8 cellular contexts compared by ENCODE assay signal in genomic region chr4:54227261-54228063, GRCh38. TPM values are rescaled to one million over a fixed set of nuclear protein-coding genes. Genes with fewer than 3 reads are reported as not detected.
A peak's percentile ranks its signal among the peaks of the same experiment; 100 is the strongest.
DNase-seq lines count a peak whose midpoint lies in the region; ATAC-seq and TF ChIP-seq lines count a peak whose summit lies in the region.

No MANE protein-coding gene starts in this region.

- peak in 1 of 2 donors; percentile 19 for ATAC-seq in activated T-cell treated with anti-CD3 and anti-CD28 coated beads, Interleukin-2, amount 50 U/mL, for 4 hours
- ATAC-seq in Panc1 (peak; percentile 81), HG03342 (IDR thresholded peaks at IDR 0.05; ENCODE audit: unreplicated experiment) (no peak)

- H3K27me3 Mint-ChIP-seq in activated T-cell treated with anti-CD3 and anti-CD28 coated beads, Interleukin-2, amount 50 U/mL, for 4 hours (ENCODE audit: low read depth) = peaks cover 91% of the 10 kb centered on the region

- H3K36me3 ChIP-seq in Panc1 (ENCODE audit: control insufficient read depth, insufficient read depth, low read length) = no peaks in the 10 kb centered on the region
- no peaks in the 10 kb centered on the region for H3K36me3 ChIP-seq in mesendoderm (ENCODE audit: control insufficient read depth, insufficient read depth, low read length)

- H3K9me3 ChIP-seq in Panc1 (ENCODE audit: control insufficient read depth, insufficient read depth, low read depth, low read length) = no peaks in the 10 kb centered on the region

- CTCF ChIA-PET in Panc1 (lab: Charles Lee) = no interaction called here

- H2BK15ac ChIP-seq in mesendoderm (replicated peaks; ENCODE audit: low read depth) = no peak overlapping the region

- H3K4me3 Mint-ChIP-seq in activated T-cell treated with anti-CD3 and anti-CD28 coated beads, Interleukin-2, amount 50 U/mL, for 4 hours = peak overlapping the region; percentile 54

- peak overlapping the region; percentile 60 for H3K18ac ChIP-seq in mesendoderm (ENCODE audit: low read length)

- no peaks in the 10 kb centered on the region for H3K36me3 Mint-ChIP-seq in activated T-cell treated with anti-CD3 and anti-CD28 coated beads, Interleukin-2, amount 50 U/mL, for 4 hours (ENCODE audit: insufficient read depth)

- peak overlapping the region; percentile 50 for H3K23ac ChIP-seq in mesendoderm (ENCODE audit: low read length)

- peaks cover 50% of the 10 kb centered on the region for H3K4me1 Mint-ChIP-seq in activated T-cell treated with anti-CD3 and anti-CD28 coated beads, Interleukin-2, amount 50 U/mL, for 4 hours (ENCODE audit: low read depth)

- intact Hi-C loops in Panc1 (cut with micrococcal nuclease; ENCODE audit: unreplicated experiment) = loop anchor here (2.0 kb wide), 1 partner anchor 325 kb away; no protein-coding TSS in a partner anchor
- intact Hi-C loops in dorsolateral prefrontal cortex (cut with DNase I) = loop anchor here in 1 of 2 donors (2.0 to 5.0 kb wide), 2 partner anchors 319 to 910 kb away; no protein-coding TSS in a partner anchor

- H3K27ac ChIP-seq in Panc1 (ENCODE audit: low read length) = no peak overlapping the region
- H3K27ac ChIP-seq in dorsolateral prefrontal cortex = peak overlapping the region in 2 of 59 donors; percentile 10 to 59
- no peak overlapping the region for H3K27ac ChIP-seq in mesendoderm (ENCODE audit: low read depth, low read length)

- peaks cover 5% of the 10 kb centered on the region; the same call in 1 of the 2 replicates for H3K4me1 ChIP-seq in Panc1 (ENCODE audit: control insufficient read depth, insufficient read depth, low read length)
- H3K4me1 ChIP-seq in mesendoderm (ENCODE audit: control insufficient read depth, low read depth, low read length) = peaks cover 4% of the 10 kb centered on the region

- TF ChIP-seq CTCF in Panc1 (IDR thresholded peaks at IDR 0.05) (no peak), dorsolateral prefrontal cortex (IDR thresholded peaks at IDR 0.05 in 54 of 56, conservative IDR thresholded peaks at IDR 0.05 in 2 of 56; ENCODE audit: low read depth in 1 of 56, partially characterized antibody in 56 of 56) (no peak)

- H2BK5ac ChIP-seq in mesendoderm (ENCODE audit: low read length) = peak overlapping the region; percentile 61

- no peak overlapping the region for H4K8ac ChIP-seq in mesendoderm (ENCODE audit: low read depth, low read length)

- H3K9me3 Mint-ChIP-seq in activated T-cell treated with anti-CD3 and anti-CD28 coated beads, Interleukin-2, amount 50 U/mL, for 4 hours = no peaks in the 10 kb centered on the region

- no peaks in the 10 kb centered on the region for H3K79me1 ChIP-seq in mesendoderm (ENCODE audit: low read length)

- POLR2A ChIA-PET in Panc1 (lab: Charles Lee) = no interaction called here

- in situ Hi-C loops in Panc1 (cut with HindIII; ENCODE audit: low pct_unique_long_range_greater_than_20kb, low sequenced_read_pairs) = no loop called here

- WGBS in mesendoderm (ENCODE audit: extremely low coverage, insufficient coverage, low lambda C conversion rate) = no CpG with 5 or more reads among the region's 36 CpGs

- H3K4ac ChIP-seq in mesendoderm (ENCODE audit: low read depth, low read length) = no peak overlapping the region

- H3K9ac ChIP-seq in mesendoderm (ENCODE audit: low read length) = peak overlapping the region; percentile 70

- H3K27me3 ChIP-seq in Panc1 (ENCODE audit: control insufficient read depth, insufficient read depth, low read length) = peaks cover 11% of the 10 kb centered on the region; the same call in 1 of the 2 replicates
- peaks cover 6 to 100% (median 87%) of the 10 kb centered on the region in 45 donors for H3K27me3 ChIP-seq in dorsolateral prefrontal cortex
- peaks cover 28% of the 10 kb centered on the region for H3K27me3 ChIP-seq in mesendoderm (ENCODE audit: insufficient read depth, low read length, poor library complexity)

- H3K79me2 ChIP-seq in mesendoderm (ENCODE audit: control insufficient read depth, insufficient read depth, low read length) = peaks cover 5% of the 10 kb centered on the region

- H4K5ac ChIP-seq in mesendoderm (ENCODE audit: low read length) = no peak overlapping the region

- DNase-seq in activated T-cell treated with anti-CD3 and anti-CD28 coated beads, Interleukin-2, amount 50 U/mL, for 4 hours = no peak
- no peak for DNase-seq in activated T-cell treated with anti-CD3 and anti-CD28 coated beads, Interleukin-2, amount 50 U/mL, for 1 hour
- DNase-seq in Panc1 (ENCODE audit: low read depth, low spot score) (peak; percentile 39), dorsolateral prefrontal cortex (no peak), mesendoderm (peak; percentile 83), NCI-H1694 treated with DMSO at 0.1 percent for 48 hours (lab: John Stamatoyannopoulos, UW) (no peak), NCI-H524 treated with DMSO at 0.1 percent for 48 hours (lab: John Stamatoyannopoulos, UW) (no peak)

- H2AK5ac ChIP-seq in mesendoderm (ENCODE audit: low read length) = no peak overlapping the region

- H3K4me3 ChIP-seq in Panc1 (ENCODE audit: low read depth in 2 of 2, low read length in 2 of 2) (peak overlapping the region; percentile 34 to 54), dorsolateral prefrontal cortex (peak overlapping the region; percentile 14 to 67 (median 46)), mesendoderm (ENCODE audit: low read length) (peak overlapping the region; percentile 41)

- BruUV-seq in Panc1 (replicated peaks; lab: Mats Ljungman, UMichigan) = no TSS peak

- no peak overlapping the region for H2BK120ac ChIP-seq in mesendoderm (ENCODE audit: low read depth, low read length)

- peak overlapping the region; percentile 99 for H3K4me2 ChIP-seq in mesendoderm (ENCODE audit: low read length)

- H3K56ac ChIP-seq in mesendoderm (ENCODE audit: low read length) = peak overlapping the region; percentile 85

RNA-seq across cellular contexts. Expression of gene PDGFRA, which starts 1.6 kb away (rescaled TPM):
- total RNA-seq in activated T-cell treated with anti-CD3 and anti-CD28 coated beads, Interleukin-2, amount 50 U/mL, for 4 hours = under 1 TPM; 0.05 to 0.22 (median 0.11) TPM
- total RNA-seq in Panc1 (2021; ENCODE audit: unreplicated experiment) (0.15 TPM), dorsolateral prefrontal cortex (10 to 100 TPM; 12.0 to 72.7 (median 27.3) TPM)
- not detected for polyA plus RNA-seq in Panc1 (2012; ENCODE audit: insufficient read length)
- 3.8 TPM for polyA plus RNA-seq in mesendoderm (2013, experiment 1 of 2)
- 2.7 TPM for polyA plus RNA-seq in mesendoderm (2013, experiment 2 of 2)

Comparison
In these comparisons a context has a peak if more than half of its experiments do, and no peak if none do; other contexts are left out.
1. DNase-seq: peak in Panc1 (single experiment) and mesendoderm (single experiment); none in activated T-cell treated with anti-CD3 and anti-CD28 coated beads, Interleukin-2, amount 50 U/mL, for 4 hours (single experiment), activated T-cell treated with anti-CD3 and anti-CD28 coated beads, Interleukin-2, amount 50 U/mL, for 1 hour (single experiment), dorsolateral prefrontal cortex (0 of 10), NCI-H1694 treated with DMSO at 0.1 percent for 48 hours (single experiment) and NCI-H524 treated with DMSO at 0.1 percent for 48 hours (single experiment).
2. RNA of gene PDGFRA, which starts 1.6 kb away (total RNA-seq): 12.0 to 72.7 TPM in dorsolateral prefrontal cortex; 0.15 TPM in Panc1 (single experiment) and 0.05 to 0.22 TPM in activated T-cell treated with anti-CD3 and anti-CD28 coated beads, Interleukin-2, amount 50 U/mL, for 4 hours; every median in the first group is over 10 times any median in the second.
3. Peak in every context shown above with its lines, with median percentiles within 50 percentile points of each other: H3K4me3 ChIP-seq.